ENCODE assay signal across 19 cellular contexts in genomic region chr11:80592546-80592945, GRCh38.
DNase-seq lines count a peak whose midpoint lies in the region; ATAC-seq, FAIRE-seq and TF ChIP-seq lines count a peak whose summit lies in the region.
"Had no signal": no experiment of that assay in that cellular context is flagged by ENCODE, and none has a peak within 500 bp of the region (broad histone marks: within the 10 kb centered on the region; RNA-seq: fewer than 3 reads in every experiment).

No MANE protein-coding gene starts in this region.

- H2AFZ ChIP-seq in neural progenitor cell (replicated peaks) = no peak overlapping the region

- H3K27ac Mint-ChIP-seq in Calu3 (ENCODE audit: unreplicated experiment) (peak overlapping the region; percentile 69), neural crest cell (ENCODE audit: unreplicated experiment) (peak overlapping the region; percentile 72), neural progenitor cell (no peak overlapping the region)
- H3K27ac Mint-ChIP-seq: B cell; CD8-positive, alpha-beta T cell had no signal

- H4K20me1 ChIP-seq in neural progenitor cell (ENCODE audit: low read depth) = no peaks in the 10 kb centered on the region
- H4K20me1 ChIP-seq: BLaER1 treated with 17β-estradiol and CSF1 and Interleukin-3, amounts not matched to agents 10 nM and 100 nM had no signal

- BruUV-seq in Calu3 (replicated peaks; lab: Mats Ljungman, UMichigan) = no TSS peak
- no TSS peak for BruUV-seq in Panc1 (replicated peaks; lab: Mats Ljungman, UMichigan)

- H3K27me3 ChIP-seq in Panc1 (ENCODE audit: control insufficient read depth, insufficient read depth, low read length) (no peaks in the 10 kb centered on the region), neural progenitor cell (no peaks in the 10 kb centered on the region)
- H3K27me3 ChIP-seq: BLaER1 treated with 17β-estradiol and CSF1 and Interleukin-3, amounts not matched to agents 10 nM and 100 nM had no signal

- no peaks in the 10 kb centered on the region for H3K27me3 Mint-ChIP-seq in Calu3 (ENCODE audit: unreplicated experiment)
- no peaks in the 10 kb centered on the region for H3K27me3 Mint-ChIP-seq in neural crest cell (ENCODE audit: low read depth)
- no peaks in the 10 kb centered on the region for H3K27me3 Mint-ChIP-seq in neural progenitor cell (ENCODE audit: insufficient read depth, low read depth)
- H3K27me3 Mint-ChIP-seq: B cell had no signal

- peak; percentile 58 for FAIRE-seq in urothelium cell line (lab: Jason Lieb, UNC)
- FAIRE-seq: GM12892, H1, HTR-8/SVneo, K562 had no signal

- no peak overlapping the region for H3K4me3 Mint-ChIP-seq in Calu3 (ENCODE audit: low read depth, unreplicated experiment)
- H3K4me3 Mint-ChIP-seq in neural crest cell = no peak overlapping the region
- no peak overlapping the region for H3K4me3 Mint-ChIP-seq in neural progenitor cell
- H3K4me3 Mint-ChIP-seq: B cell; CD8-positive, alpha-beta T cell had no signal

- no peak for TF ChIP-seq CTCF in Calu3 (IDR thresholded peaks at IDR 0.05; ENCODE audit: unreplicated experiment)
- no peak for TF ChIP-seq CTCF in Panc1 (IDR thresholded peaks at IDR 0.05)
- no peak for TF ChIP-seq CTCF in neural crest cell (conservative IDR thresholded peaks at IDR 0.05)
- no peak for TF ChIP-seq CTCF in neural progenitor cell (IDR thresholded peaks at IDR 0.05)

- in situ Hi-C loops in Panc1 (cut with HindIII; ENCODE audit: low pct_unique_long_range_greater_than_20kb, low sequenced_read_pairs) = no loop called here

- intact Hi-C loops in Calu3 (cut with micrococcal nuclease; ENCODE audit: unreplicated experiment) = no loop called here
- intact Hi-C loops in Panc1 (cut with micrococcal nuclease; ENCODE audit: unreplicated experiment) = loop anchor here (10.0 kb wide), 1 partner anchor 62 kb away; no protein-coding TSS in a partner anchor

- H3K4me1 Mint-ChIP-seq in Calu3 (ENCODE audit: low read depth, unreplicated experiment) = peaks cover 29% of the 10 kb centered on the region
- peaks cover 28% of the 10 kb centered on the region for H3K4me1 Mint-ChIP-seq in neural crest cell
- peaks cover 10% of the 10 kb centered on the region for H3K4me1 Mint-ChIP-seq in neural progenitor cell
- H3K4me1 Mint-ChIP-seq: B cell had no signal

- H3K4me1 ChIP-seq in Panc1 (ENCODE audit: control insufficient read depth, insufficient read depth, low read length) = peaks cover 34% of the 10 kb centered on the region
- H3K4me1 ChIP-seq in neural progenitor cell = no peaks in the 10 kb centered on the region

- H3K36me3 ChIP-seq in Panc1 (ENCODE audit: control insufficient read depth, insufficient read depth, low read length) (no peaks in the 10 kb centered on the region), neural progenitor cell (no peaks in the 10 kb centered on the region)
- H3K36me3 ChIP-seq: BLaER1 treated with 17β-estradiol and CSF1 and Interleukin-3, amounts not matched to agents 10 nM and 100 nM; HAP-1 had no signal

- H3K36me3 Mint-ChIP-seq in Calu3 (ENCODE audit: insufficient read depth, unreplicated experiment) (no peaks in the 10 kb centered on the region), neural crest cell (ENCODE audit: low read depth) (no peaks in the 10 kb centered on the region), neural progenitor cell (no peaks in the 10 kb centered on the region)
- H3K36me3 Mint-ChIP-seq: CD8-positive, alpha-beta T cell had no signal

- DNase-seq in Calu3 (no peak), Panc1 (ENCODE audit: low read depth, low spot score) (no peak), neural crest cell (ENCODE audit: low read depth, low spot score) (no peak), urothelium cell line (ENCODE audit: low spot score) (no peak), NCI-H1048 (lab: John Stamatoyannopoulos, UW) (no peak), neural progenitor cell (ENCODE audit: low spot score) (no peak)
- DNase-seq: CD8-positive, alpha-beta T cell; DMS153; DMS79; GDM1; IMR-90 had no signal

- CTCF ChIA-PET in Calu3 (lab: Charles Lee) (no interaction called here), Panc1 (lab: Charles Lee) (no interaction called here)

- H3K9me3 ChIP-seq in Panc1 (ENCODE audit: control insufficient read depth, insufficient read depth, low read depth, low read length) (peaks cover 22% of the 10 kb centered on the region; the same call in 1 of the 2 replicates), neural progenitor cell (ENCODE audit: low read depth) (no peaks in the 10 kb centered on the region)
- H3K9me3 ChIP-seq: BLaER1 treated with 17β-estradiol and CSF1 and Interleukin-3, amounts not matched to agents 10 nM and 100 nM; HAP-1 had no signal

- H3K27ac ChIP-seq in Panc1 (ENCODE audit: low read length) (peak overlapping the region; percentile 70), neural progenitor cell (no peak overlapping the region)
- H3K27ac ChIP-seq: BLaER1 treated with 17β-estradiol and CSF1 and Interleukin-3, amounts not matched to agents 10 nM and 100 nM had no signal

- no peaks in the 10 kb centered on the region for H3F3A ChIP-seq in neural progenitor cell (ENCODE audit: low read depth)

- peaks cover 5% of the 10 kb centered on the region for H3K9me3 Mint-ChIP-seq in Calu3 (ENCODE audit: low read depth, unreplicated experiment)
- peaks cover 7% of the 10 kb centered on the region for H3K9me3 Mint-ChIP-seq in neural crest cell
- H3K9me3 Mint-ChIP-seq in neural progenitor cell = no peaks in the 10 kb centered on the region

- H3K4me2 ChIP-seq in neural progenitor cell = no peak overlapping the region

- no peaks in the 10 kb centered on the region for H3K79me2 ChIP-seq in neural progenitor cell (ENCODE audit: low read depth)

- no peak overlapping the region for H3K4me3 ChIP-seq in Panc1 (ENCODE audit: low read depth in 2 of 2, low read length in 2 of 2)
- H3K4me3 ChIP-seq in neural progenitor cell = no peak overlapping the region
- H3K4me3 ChIP-seq: BLaER1 treated with 17β-estradiol and CSF1 and Interleukin-3, amounts not matched to agents 10 nM and 100 nM; HAP-1; K562 had no signal

- POLR2A ChIA-PET in Panc1 (lab: Charles Lee) = interaction anchor here (0.6 kb wide), 1 partner anchor 312 kb away, joined by 3 read pairs; no protein-coding TSS in a partner anchor

- no peak overlapping the region for H3K9ac ChIP-seq in neural progenitor cell
- H3K9ac ChIP-seq: BLaER1 treated with 17β-estradiol and CSF1 and Interleukin-3, amounts not matched to agents 10 nM and 100 nM had no signal

- no peak for ATAC-seq in Panc1
- no peak for ATAC-seq in GM19397 (IDR thresholded peaks at IDR 0.05; ENCODE audit: unreplicated experiment)
- ATAC-seq: CD8-positive, alpha-beta T cell; K562 had no signal
